ENCODE assay signal across 3 cellular contexts in the genomic region with DNA sequence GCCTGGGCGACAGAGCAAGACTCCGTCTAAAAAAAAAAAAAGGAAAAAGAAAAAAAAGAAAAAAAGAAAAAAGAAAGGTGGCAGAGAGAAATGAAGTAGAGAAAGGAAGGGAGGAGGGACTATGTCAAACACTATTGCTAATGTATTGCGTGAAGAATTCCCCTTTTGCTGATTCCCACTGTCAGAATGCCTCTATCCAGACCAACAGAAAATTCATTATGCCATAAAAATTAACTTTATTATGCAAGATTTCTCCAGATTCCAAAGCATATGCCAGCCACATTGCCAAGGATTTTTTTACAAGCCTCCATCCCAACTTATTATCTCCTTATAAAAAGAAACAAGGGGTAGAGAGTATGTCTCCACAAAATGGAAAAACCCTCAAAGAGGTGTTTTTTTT.
"Had no signal": no experiment of that assay in that cellular context is flagged by ENCODE, and none has a peak within 500 bp of the region (broad histone marks: within the 10 kb centered on the region; RNA-seq: fewer than 3 reads in every experiment).

No MANE protein-coding gene starts in this region.

- ATAC-seq: GM12878 had no signal

- H3K4me3 ChIP-seq: GM12878 had no signal

- DNase-seq: GDM1, GF-D8 had no signal
